In genomic region chr9:97425336-97425991, GRCh38 we compare ENCODE assay signal across 17 cellular contexts.
"Had no signal": no experiment of that assay in that cellular context is flagged by ENCODE, and none has a peak within 500 bp of the region (broad histone marks: within the 10 kb centered on the region; RNA-seq: fewer than 3 reads in every experiment).

No MANE protein-coding gene starts in this region.

- H3K4me3 ChIP-seq: body of pancreas, coronary artery, esophagus muscularis mucosa, lower lobe of right lung, neural progenitor cell, ovary, stomach, thoracic aorta had no signal

- H3K27ac ChIP-seq: body of pancreas, coronary artery, esophagus muscularis mucosa, lower lobe of right lung, neural progenitor cell, ovary, stomach, thoracic aorta had no signal

- ATAC-seq: body of pancreas, lower lobe of right lung, sciatic nerve had no signal

- H3K9me3 ChIP-seq: esophagus muscularis mucosa, lower lobe of right lung, ovary, stomach, thoracic aorta had no signal

- DNase-seq: activated CD4-positive, alpha-beta T cell treated with anti-CD3 and anti-CD28 coated beads, Interleukin-2, amount 10 ng/mL, durations not matched to agents 7 days and 5 days; activated CD8-positive, alpha-beta memory T cell treated with anti-CD3 and anti-CD28 coated beads for 24 hours; activated naive CD8-positive, alpha-beta T cell treated with anti-CD3 and anti-CD28 coated beads for 36 hours; amygdala; body of pancreas; caudate nucleus; hippocampal formation; lower lobe of right lung; ovary; stimulated activated CD4-positive, alpha-beta T cell treated with anti-CD3 and anti-CD28 coated beads, Interleukin-1b, Interleukin-23, amount 100 ng/mL, for 48 hours; stomach; T-helper 9 cell had no signal

- H3K4me1 ChIP-seq: body of pancreas, esophagus muscularis mucosa, lower lobe of right lung, neural progenitor cell, stomach had no signal

- H3K36me3 ChIP-seq: neural progenitor cell, ovary had no signal

- H3K27me3 ChIP-seq: body of pancreas, esophagus muscularis mucosa, neural progenitor cell, ovary, stomach had no signal
